Comparison of ENCODE assay signal across 8 cellular contexts in genomic region chr15:72782274-72782992, GRCh38. TPM values are rescaled to one million over a fixed set of nuclear protein-coding genes. Genes with fewer than 3 reads are reported as not detected.
DNase-seq lines count a peak whose midpoint lies in the region; ATAC-seq and TF ChIP-seq lines count a peak whose summit lies in the region.

No MANE protein-coding gene starts in this region.

- peaks cover 45% of the 10 kb centered on the region for H3K36me3 Mint-ChIP-seq in activated CD8-positive, alpha-beta memory T cell treated with anti-CD3 and anti-CD28 coated beads, Interleukin-2, amount 10 ng/mL, durations not matched to agents 7 days and 5 days
- peaks cover 17% of the 10 kb centered on the region for H3K36me3 Mint-ChIP-seq in activated naive CD4-positive, alpha-beta T cell treated with anti-CD3 and anti-CD28 coated beads, Interleukin-2, amount 50 U/mL, for 24 hours

- H3K36me3 ChIP-seq in kidney epithelial cell (ENCODE audit: control insufficient read depth, insufficient read depth, low read length) (no peaks in the 10 kb centered on the region), thymus (ENCODE audit: control insufficient read depth, insufficient read depth) (no peaks in the 10 kb centered on the region)

- peak overlapping the region; percentile 94 for H3K27ac Mint-ChIP-seq in activated CD8-positive, alpha-beta memory T cell treated with anti-CD3 and anti-CD28 coated beads, Interleukin-2, amount 10 ng/mL, durations not matched to agents 7 days and 5 days
- peak overlapping the region; percentile 99 for H3K27ac Mint-ChIP-seq in activated naive CD4-positive, alpha-beta T cell treated with anti-CD3 and anti-CD28 coated beads, Interleukin-2, amount 50 U/mL, for 24 hours

- no peaks in the 10 kb centered on the region for H3K9me3 Mint-ChIP-seq in activated CD8-positive, alpha-beta memory T cell treated with anti-CD3 and anti-CD28 coated beads, Interleukin-2, amount 10 ng/mL, durations not matched to agents 7 days and 5 days (ENCODE audit: low read depth)
- no peaks in the 10 kb centered on the region for H3K9me3 Mint-ChIP-seq in activated naive CD4-positive, alpha-beta T cell treated with anti-CD3 and anti-CD28 coated beads, Interleukin-2, amount 50 U/mL, for 24 hours

- no peak for TF ChIP-seq CTCF in kidney epithelial cell (IDR thresholded peaks at IDR 0.05; ENCODE audit: insufficient read depth, low read length, poor library complexity, severe bottlenecking)

- CTCF ChIA-PET in activated CD8-positive, alpha-beta memory T cell treated with anti-CD3 and anti-CD28 coated beads, Interleukin-2, amount 10 ng/mL, durations not matched to agents 7 days and 5 days (lab: Charles Lee), result interaction anchor here (1.1 to 5.4 kb wide), 2 partner anchors 12 to 61 kb away, joined by 3 to 34 read pairs; no protein-coding TSS in a partner anchor

- H3K9me3 ChIP-seq in thymus (ENCODE audit: control insufficient read depth), result no peaks in the 10 kb centered on the region

- 57% methylated on average over 14 of the region's 14 CpGs for WGBS in thymus

- H3K4me3 ChIP-seq in kidney epithelial cell (ENCODE audit: low read depth, low read length), result peak overlapping the region; percentile 84
- H3K4me3 ChIP-seq in thymus (ENCODE audit: low read length), result peak overlapping the region; percentile 90

- no peak for ATAC-seq in activated CD8-positive, alpha-beta memory T cell treated with anti-CD3 and anti-CD28 coated beads, Interleukin-2, amount 10 ng/mL, durations not matched to agents 7 days and 5 days
- ATAC-seq in GM19395 (IDR thresholded peaks at IDR 0.05; ENCODE audit: unreplicated experiment), result no peak
- no peak for ATAC-seq in GM18498 (IDR thresholded peaks at IDR 0.05; ENCODE audit: unreplicated experiment)

- H3K27ac ChIP-seq in thymus (ENCODE audit: low read depth), result peak overlapping the region; percentile 96

- no peaks in the 10 kb centered on the region for H3K27me3 Mint-ChIP-seq in activated CD8-positive, alpha-beta memory T cell treated with anti-CD3 and anti-CD28 coated beads, Interleukin-2, amount 10 ng/mL, durations not matched to agents 7 days and 5 days
- no peaks in the 10 kb centered on the region for H3K27me3 Mint-ChIP-seq in activated naive CD4-positive, alpha-beta T cell treated with anti-CD3 and anti-CD28 coated beads, Interleukin-2, amount 50 U/mL, for 24 hours

- H3K4me1 Mint-ChIP-seq in activated CD8-positive, alpha-beta memory T cell treated with anti-CD3 and anti-CD28 coated beads, Interleukin-2, amount 10 ng/mL, durations not matched to agents 7 days and 5 days, result peaks cover 69% of the 10 kb centered on the region
- peaks cover 61% of the 10 kb centered on the region for H3K4me1 Mint-ChIP-seq in activated naive CD4-positive, alpha-beta T cell treated with anti-CD3 and anti-CD28 coated beads, Interleukin-2, amount 50 U/mL, for 24 hours

- H3K4me3 Mint-ChIP-seq in activated CD8-positive, alpha-beta memory T cell treated with anti-CD3 and anti-CD28 coated beads, Interleukin-2, amount 10 ng/mL, durations not matched to agents 7 days and 5 days, result peak overlapping the region; percentile 93
- H3K4me3 Mint-ChIP-seq in activated naive CD4-positive, alpha-beta T cell treated with anti-CD3 and anti-CD28 coated beads, Interleukin-2, amount 50 U/mL, for 24 hours, result peak overlapping the region; percentile 96

- DNase-seq in activated CD8-positive, alpha-beta memory T cell treated with anti-CD3 and anti-CD28 coated beads, Interleukin-2, amount 10 ng/mL, durations not matched to agents 7 days and 5 days, result peak; percentile 39
- DNase-seq in activated CD8-positive, alpha-beta memory T cell treated with anti-CD3 and anti-CD28 coated beads for 24 hours, result no peak
- no peak for DNase-seq in kidney epithelial cell (ENCODE audit: low read depth)
- no peak for DNase-seq in NCI-H1092 treated with DMSO at 0.1 percent for 48 hours (lab: John Stamatoyannopoulos, UW)

- H3K27me3 ChIP-seq in kidney epithelial cell (ENCODE audit: control insufficient read depth, insufficient read depth, low read length) (no peaks in the 10 kb centered on the region), thymus (ENCODE audit: control insufficient read depth, insufficient read depth) (no peaks in the 10 kb centered on the region)

- H3K4me1 ChIP-seq in thymus (ENCODE audit: control insufficient read depth, insufficient read depth, low read length), result peaks cover 15% of the 10 kb centered on the region

RNA-seq across cellular contexts. Expression of gene ADPGK, which starts 1.1 kb away (rescaled TPM):
- 10 to 100 TPM; 67.8 to 76.5 TPM for total RNA-seq in activated CD8-positive, alpha-beta memory T cell treated with anti-CD3 and anti-CD28 coated beads, Interleukin-2, amount 10 ng/mL, durations not matched to agents 7 days and 5 days
- 33.9 and 50.2 TPM in 2 replicates for total RNA-seq in kidney epithelial cell
- polyA plus RNA-seq in thymus, result 100 TPM
